In genomic region chr9:111922324-111923013, GRCh38 we compare ENCODE assay signal across 1 cellular context.
TF ChIP-seq lines count a peak whose summit lies in the region.

No MANE protein-coding gene starts in this region.

TF ChIP-seq in IMR-90, 13 proteins besides CTCF, POLR2A, EP300 and RAD21 (continued from another document):
- TF ChIP-seq USF2 (IDR thresholded peaks at IDR 0.05; ENCODE audit: low read depth, low read length) = no peak
